In genomic region chr3:157618075-157618760, GRCh38 we compare ENCODE assay signal across 8 cellular contexts.
DNase-seq lines count a peak whose midpoint lies in the region; ATAC-seq and TF ChIP-seq lines count a peak whose summit lies in the region.

No MANE protein-coding gene starts in this region.

- no peak overlapping the region for H3K4me3 Mint-ChIP-seq in activated T-cell treated with anti-CD3 and anti-CD28 coated beads, Interleukin-2, amount 50 U/mL, for 72 hours
- no peak overlapping the region for H3K4me3 Mint-ChIP-seq in activated T-cell treated with anti-CD3 and anti-CD28 coated beads, Interleukin-2, amount 50 U/mL, for 24 hours

- H4K20me1 ChIP-seq in GM23248 (ENCODE audit: insufficient read depth) (no peaks in the 10 kb centered on the region), OCI-LY3 (ENCODE audit: insufficient read depth, low read length) (no peaks in the 10 kb centered on the region)

- DNase-seq in activated T-cell treated with anti-CD3 and anti-CD28 coated beads, Interleukin-2, amount 50 U/mL, for 72 hours, result peak in 1 of 2 donors; percentile 25
- DNase-seq in activated T-cell treated with anti-CD3 and anti-CD28 coated beads, Interleukin-2, amount 50 U/mL, for 24 hours, result no peak
- DNase-seq in GM23248 (peak; percentile 73), KG1 (lab: John Stamatoyannopoulos, UW) (peak; percentile 45), colonic mucosa (no peak), lower lobe of right lung (no peak), uterus (no peak)

- H3K36me3 Mint-ChIP-seq in activated T-cell treated with anti-CD3 and anti-CD28 coated beads, Interleukin-2, amount 50 U/mL, for 72 hours (ENCODE audit: insufficient read depth in 2 of 2), result no peaks in the 10 kb centered on the region
- no peaks in the 10 kb centered on the region for H3K36me3 Mint-ChIP-seq in activated T-cell treated with anti-CD3 and anti-CD28 coated beads, Interleukin-2, amount 50 U/mL, for 24 hours (ENCODE audit: low read depth)

- no peaks in the 10 kb centered on the region for H3K9me2 ChIP-seq in GM23248 (ENCODE audit: insufficient read depth)

- H3K27me3 Mint-ChIP-seq in activated T-cell treated with anti-CD3 and anti-CD28 coated beads, Interleukin-2, amount 50 U/mL, for 72 hours (ENCODE audit: low read depth), result peaks cover 7% of the 10 kb centered on the region
- H3K27me3 Mint-ChIP-seq in activated T-cell treated with anti-CD3 and anti-CD28 coated beads, Interleukin-2, amount 50 U/mL, for 24 hours, result peaks cover 25% of the 10 kb centered on the region

- no peaks in the 10 kb centered on the region for H3K9me3 Mint-ChIP-seq in activated T-cell treated with anti-CD3 and anti-CD28 coated beads, Interleukin-2, amount 50 U/mL, for 72 hours
- no peaks in the 10 kb centered on the region for H3K9me3 Mint-ChIP-seq in activated T-cell treated with anti-CD3 and anti-CD28 coated beads, Interleukin-2, amount 50 U/mL, for 24 hours

- peak; percentile 88 to 92 for ATAC-seq in activated T-cell treated with anti-CD3 and anti-CD28 coated beads, Interleukin-2, amount 50 U/mL, for 72 hours (replicated peaks in 1 of 2)
- peak; percentile 32 to 50 for ATAC-seq in lower lobe of right lung

- no peak overlapping the region for H3K27ac ChIP-seq in GM23248
- H3K27ac ChIP-seq in OCI-LY3 (ENCODE audit: low read length), result no peak overlapping the region
- H3K27ac ChIP-seq in colonic mucosa, result no peak overlapping the region
- H3K27ac ChIP-seq in lower lobe of right lung, result no peak overlapping the region
- no peak overlapping the region for H3K27ac ChIP-seq in uterus

- H3K9me3 ChIP-seq in GM23248 (ENCODE audit: low read depth), result no peaks in the 10 kb centered on the region
- H3K9me3 ChIP-seq in OCI-LY3 (ENCODE audit: insufficient read depth, low read length), result no peaks in the 10 kb centered on the region
- no peaks in the 10 kb centered on the region for H3K9me3 ChIP-seq in colonic mucosa
- H3K9me3 ChIP-seq in lower lobe of right lung, result no peaks in the 10 kb centered on the region
- no peaks in the 10 kb centered on the region for H3K9me3 ChIP-seq in uterus

- H3K4me1 ChIP-seq in GM23248 (ENCODE audit: insufficient read depth) (0 out of 2 replicates have a peak, but pooled peaks cover 5% of the 10 kb centered on the region), OCI-LY3 (ENCODE audit: low read length) (0 out of 2 replicates have a peak, but pooled peaks cover 3% of the 10 kb centered on the region), colonic mucosa (no peaks in the 10 kb centered on the region), lower lobe of right lung (no peaks in the 10 kb centered on the region), uterus (no peaks in the 10 kb centered on the region)

- intact Hi-C loops in colonic mucosa (cut with DNase I) (loop anchor here (5.0 to 10.0 kb wide), 2 partner anchors 814 to 917 kb away; no protein-coding TSS in a partner anchor), lower lobe of right lung (cut with DNase I) (loop anchor here (10.0 kb wide), 1 partner anchor 817 kb away; no protein-coding TSS in a partner anchor), uterus (cut with DNase I; ENCODE audit: low total_unique reads) (no loop called here)

- no peaks in the 10 kb centered on the region for H3K27me3 ChIP-seq in GM23248 (replicated peaks; ENCODE audit: insufficient read depth)
- peaks cover 12% of the 10 kb centered on the region for H3K27me3 ChIP-seq in OCI-LY3 (ENCODE audit: low read depth, low read length)
- H3K27me3 ChIP-seq in colonic mucosa, result peaks cover 5% of the 10 kb centered on the region
- peaks cover 4% of the 10 kb centered on the region for H3K27me3 ChIP-seq in lower lobe of right lung (ENCODE audit: low read depth)
- H3K27me3 ChIP-seq in uterus, result no peaks in the 10 kb centered on the region

- no peak overlapping the region for H3K9ac ChIP-seq in GM23248
- H3K9ac ChIP-seq in OCI-LY3 (ENCODE audit: low read length), result no peak overlapping the region
- no peak overlapping the region for H3K9ac ChIP-seq in colonic mucosa (ENCODE audit: low read depth in 2 of 2, low read length in 2 of 2)

- H3K4me3 ChIP-seq in GM23248 (no peak overlapping the region), OCI-LY3 (ENCODE audit: low read length) (0 out of 2 replicates have a peak overlapping the region, but pooled peaks have one; percentile 8), colonic mucosa (no peak overlapping the region), lower lobe of right lung (no peak overlapping the region), uterus (no peak overlapping the region)

- no peaks in the 10 kb centered on the region for H3F3A ChIP-seq in GM23248 (ENCODE audit: insufficient read depth)

- H3K36me3 ChIP-seq in GM23248 (ENCODE audit: low read depth) (no peaks in the 10 kb centered on the region), OCI-LY3 (replicated peaks; ENCODE audit: low read depth, low read length) (no peaks in the 10 kb centered on the region), colonic mucosa (no peaks in the 10 kb centered on the region), lower lobe of right lung (no peaks in the 10 kb centered on the region), uterus (no peaks in the 10 kb centered on the region)

- H3K4me1 Mint-ChIP-seq in activated T-cell treated with anti-CD3 and anti-CD28 coated beads, Interleukin-2, amount 50 U/mL, for 72 hours (ENCODE audit: low read depth), result peaks cover 9% of the 10 kb centered on the region
- H3K4me1 Mint-ChIP-seq in activated T-cell treated with anti-CD3 and anti-CD28 coated beads, Interleukin-2, amount 50 U/mL, for 24 hours (ENCODE audit: low read depth), result peaks cover 8% of the 10 kb centered on the region

- no peak overlapping the region for H3K4me2 ChIP-seq in GM23248 (ENCODE audit: unreplicated experiment)
- H3K4me2 ChIP-seq in OCI-LY3 (ENCODE audit: low read length), result peak overlapping the region; percentile 48

- in situ Hi-C loops in GM23248 (cut with MboI), result no loop called here

- H2AFZ ChIP-seq in GM23248 (no peak overlapping the region), OCI-LY3 (ENCODE audit: low read depth, low read length) (0 out of 2 replicates have a peak overlapping the region, but pooled peaks have one; percentile 9)

- TF ChIP-seq CTCF in OCI-LY3 (IDR thresholded peaks at IDR 0.05; ENCODE audit: low read depth, low read length) (peak; percentile 73), colonic mucosa (IDR thresholded peaks at IDR 0.05) (peak; percentile 54), lower lobe of right lung (IDR thresholded peaks at IDR 0.05) (peak; percentile 64), uterus (IDR thresholded peaks at IDR 0.05) (peak; percentile 49 to 66 (median 54))

- no peak for TF ChIP-seq POLR2A in uterus (IDR thresholded peaks at IDR 0.05)

- H3K27ac Mint-ChIP-seq in activated T-cell treated with anti-CD3 and anti-CD28 coated beads, Interleukin-2, amount 50 U/mL, for 72 hours, result no peak overlapping the region
- no peak overlapping the region for H3K27ac Mint-ChIP-seq in activated T-cell treated with anti-CD3 and anti-CD28 coated beads, Interleukin-2, amount 50 U/mL, for 24 hours

- H3K79me2 ChIP-seq in GM23248 (ENCODE audit: insufficient read depth) (no peaks in the 10 kb centered on the region), OCI-LY3 (ENCODE audit: low read length) (no peaks in the 10 kb centered on the region)

- 11 to 17% methylated on average over 6 of the region's 6 CpGs for WGBS in GM23248 (ENCODE audit: low coverage in 1 of 2, low lambda C conversion rate in 2 of 2, missing lambda C conversion rate in 2 of 2), 2 experiments

Comparison
In these comparisons a context has a peak if more than half of its experiments do, and no peak if none do; other contexts are left out.
1. DNase-seq: peak in GM23248 (single experiment) and KG1 (single experiment); none in activated T-cell treated with anti-CD3 and anti-CD28 coated beads, Interleukin-2, amount 50 U/mL, for 24 hours (single experiment), colonic mucosa (single experiment), lower lobe of right lung (single experiment) and uterus (0 of 2).
2. Peak in every context shown above with its lines, with median percentiles within 50 percentile points of each other: CTCF ChIP-seq.